14 cellular contexts compared by ENCODE assay signal in the genomic region with DNA sequence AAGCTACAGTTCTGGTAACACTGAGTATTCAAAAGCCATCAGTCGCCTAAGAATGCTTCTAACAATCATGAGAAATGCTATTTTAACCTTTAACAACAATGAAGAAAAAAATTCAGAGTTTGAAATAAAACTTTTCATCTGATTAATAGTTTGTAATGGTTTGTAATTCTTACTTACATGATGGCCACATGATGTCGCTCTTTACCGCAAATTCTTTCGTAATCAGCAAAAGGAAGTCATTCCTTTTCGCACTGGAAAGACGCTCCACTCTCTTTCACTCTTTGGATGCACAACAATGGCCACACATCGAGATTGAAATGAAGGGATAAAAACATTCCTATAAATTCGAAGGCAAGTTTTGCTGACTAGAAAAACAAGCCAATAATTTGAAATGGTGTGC. TPM values are rescaled to one million over a fixed set of nuclear protein-coding genes. Genes with fewer than 3 reads are reported as not detected.
A peak's percentile ranks its signal among the peaks of the same experiment; 100 is the strongest.
DNase-seq lines count a peak whose midpoint lies in the region; ATAC-seq, FAIRE-seq and TF ChIP-seq lines count a peak whose summit lies in the region.
"Had no signal": no experiment of that assay in that cellular context is flagged by ENCODE, and none has a peak within 500 bp of the region (broad histone marks: within the 10 kb centered on the region; RNA-seq: fewer than 3 reads in every experiment).

A gene with protein sequence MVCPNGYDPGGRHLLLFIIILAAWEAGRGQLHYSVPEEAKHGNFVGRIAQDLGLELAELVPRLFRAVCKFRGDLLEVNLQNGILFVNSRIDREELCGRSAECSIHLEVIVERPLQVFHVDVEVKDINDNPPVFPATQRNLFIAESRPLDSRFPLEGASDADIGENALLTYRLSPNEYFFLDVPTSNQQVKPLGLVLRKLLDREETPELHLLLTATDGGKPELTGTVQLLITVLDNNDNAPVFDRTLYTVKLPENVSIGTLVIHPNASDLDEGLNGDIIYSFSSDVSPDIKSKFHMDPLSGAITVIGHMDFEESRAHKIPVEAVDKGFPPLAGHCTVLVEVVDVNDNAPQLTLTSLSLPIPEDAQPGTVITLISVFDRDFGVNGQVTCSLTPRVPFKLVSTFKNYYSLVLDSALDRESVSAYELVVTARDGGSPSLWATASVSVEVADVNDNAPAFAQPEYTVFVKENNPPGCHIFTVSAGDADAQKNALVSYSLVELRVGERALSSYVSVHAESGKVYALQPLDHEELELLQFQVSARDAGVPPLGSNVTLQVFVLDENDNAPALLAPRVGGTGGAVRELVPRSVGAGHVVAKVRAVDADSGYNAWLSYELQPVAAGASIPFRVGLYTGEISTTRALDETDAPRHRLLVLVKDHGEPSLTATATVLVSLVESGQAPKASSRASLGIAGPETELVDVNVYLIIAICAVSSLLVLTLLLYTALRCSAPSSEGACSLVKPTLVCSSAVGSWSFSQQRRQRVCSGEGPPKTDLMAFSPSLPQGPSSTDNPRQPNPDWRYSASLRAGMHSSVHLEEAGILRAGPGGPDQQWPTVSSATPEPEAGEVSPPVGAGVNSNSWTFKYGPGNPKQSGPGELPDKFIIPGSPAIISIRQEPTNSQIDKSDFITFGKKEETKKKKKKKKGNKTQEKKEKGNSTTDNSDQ (plus strand): TSS at position 277 of the 400 bp plus-strand sequence. CDS start 115 bp downstream, at position 392.

- H3K27ac ChIP-seq in HepG2 (ENCODE audit: extremely low read length, insufficient read depth, low read length) (no peak within 1 kb of the TSS), right lobe of liver (no peak within 1 kb of the TSS), astrocyte (ENCODE audit: low read depth, low read length) (no peak within 1 kb of the TSS)
- H3K27ac ChIP-seq: BLaER1, KMS-11 had no signal

- ATAC-seq in HepG2 = peak; percentile 54
- ATAC-seq in right lobe of liver = no peak
- ATAC-seq in GM21717 (IDR thresholded peaks at IDR 0.05; ENCODE audit: unreplicated experiment) = no peak
- no peak for ATAC-seq in HG02981 (IDR thresholded peaks at IDR 0.05; ENCODE audit: unreplicated experiment)
- no peak for ATAC-seq in HG03521 (IDR thresholded peaks at IDR 0.05; ENCODE audit: unreplicated experiment)

- peak within 1 kb of the TSS; percentile 78 for H3K4me2 ChIP-seq in HepG2 (ENCODE audit: low read depth, low read length)
- no peak within 1 kb of the TSS for H3K4me2 ChIP-seq in astrocyte (ENCODE audit: low read length)
- H3K4me2 ChIP-seq: BLaER1, KMS-11 had no signal

- H3K9me3 ChIP-seq in HepG2 (ENCODE audit: low read length) (no peaks in the 10 kb centered on the region), right lobe of liver (no peaks in the 10 kb centered on the region), astrocyte (ENCODE audit: insufficient read depth, low read depth, low read length) (peaks cover 14% of the 10 kb centered on the region)

- H3K36me3 ChIP-seq in HepG2 (replicated peaks in 1 of 2; ENCODE audit: control insufficient read depth in 1 of 2, insufficient read depth in 2 of 2, low read length in 2 of 2) = no peaks in the 10 kb centered on the region
- H3K36me3 ChIP-seq in right lobe of liver = no peaks in the 10 kb centered on the region
- no peaks in the 10 kb centered on the region for H3K36me3 ChIP-seq in astrocyte (ENCODE audit: insufficient read depth, low read length)
- H3K36me3 ChIP-seq: BLaER1 had no signal

- no peak within 1 kb of the TSS for H3K27ac Mint-ChIP-seq in astrocyte (ENCODE audit: unreplicated experiment)

- BruUV-seq in HepG2 (replicated peaks; lab: Mats Ljungman, UMichigan) = no TSS peak

- in situ Hi-C loops in HepG2 (cut with HindIII; ENCODE audit: extremely low pct_ligation_motif_present, low pct_unique_long_range_greater_than_20kb) = no loop called here

- H4K20me1 ChIP-seq in HepG2 (ENCODE audit: insufficient read depth, low read length) (no peaks in the 10 kb centered on the region), astrocyte (ENCODE audit: insufficient read depth, low read length) (no peaks in the 10 kb centered on the region)
- H4K20me1 ChIP-seq: BLaER1 had no signal

- no peak for TF ChIP-seq RAD21 in HepG2 (CRISPR knock-in tag; IDR thresholded peaks at IDR 0.05)

- FAIRE-seq in HepG2 (lab: Jason Lieb, UNC) (peak; percentile 47), astrocyte (lab: Jason Lieb, UNC) (no peak)

- H3K4me1 ChIP-seq in HepG2 (ENCODE audit: insufficient read depth, low read length) (no peaks in the 10 kb centered on the region), right lobe of liver (no peaks in the 10 kb centered on the region), astrocyte (ENCODE audit: insufficient read depth, low read length) (no peaks in the 10 kb centered on the region)
- H3K4me1 ChIP-seq: BLaER1 had no signal

- H3K4me3 ChIP-seq in HepG2 (replicated peaks in 1 of 3; ENCODE audit: insufficient read depth in 1 of 3, low read depth in 2 of 3, low read length in 3 of 3) (peak within 1 kb of the TSS; percentile 62 to 68 (median 68)), right lobe of liver (no peak within 1 kb of the TSS), astrocyte (ENCODE audit: insufficient read depth, low read depth, low read length) (no peak within 1 kb of the TSS), iPS-11a (ENCODE audit: low read depth, low read length) (peak within 1 kb of the TSS; percentile 35)
- H3K4me3 ChIP-seq: BLaER1 had no signal

- peaks cover 10% of the 10 kb centered on the region for H3K36me3 Mint-ChIP-seq in astrocyte (ENCODE audit: low read depth, unreplicated experiment)

- TF ChIP-seq EP300 in HepG2 (IDR thresholded peaks at IDR 0.05; ENCODE audit: low read depth in 2 of 2, low read length in 2 of 2) = no peak
- TF ChIP-seq EP300 in HepG2 (CRISPR knock-in tag; IDR thresholded peaks at IDR 0.05; ENCODE audit: borderline replicate concordance) = no peak

- CTCF ChIA-PET in HepG2 (lab: Yijun Ruan, JAX; ENCODE audit: low intra/inter-chr PET ratio, low total read pairs) = no interaction called here

- WGBS in HepG2 (ENCODE audit: low lambda C conversion rate) = 19% methylated on average over 8 of the region's 8 CpGs
- 6% methylated on average over 8 of the region's 8 CpGs for WGBS in right lobe of liver (ENCODE audit: insufficient coverage, low coverage, low lambda C conversion rate, missing lambda C conversion rate)

- DNase-seq in HepG2 (ENCODE audit: low spot score) (peak; percentile 32), right lobe of liver (no peak), astrocyte (ENCODE audit: low read depth) (peak; percentile 5)
- DNase-seq in stimulated activated CD4-positive, alpha-beta T cell treated with anti-CD3 and anti-CD28 coated beads, Interleukin-1b, Interleukin-23, amount 100 ng/mL, for 48 hours = no peak
- DNase-seq: aorta, mesendoderm, NCI-H526 treated with DMSO at 0.1 percent for 48 hours, T-helper 1 cell had no signal

- H3K4me3 Mint-ChIP-seq in astrocyte (ENCODE audit: unreplicated experiment) = peak within 1 kb of the TSS; percentile 76

- no peaks in the 10 kb centered on the region for H3K27me3 Mint-ChIP-seq in astrocyte (ENCODE audit: low read depth, unreplicated experiment)

- H3K79me2 ChIP-seq in HepG2 (ENCODE audit: insufficient read depth, low read length) = no peaks in the 10 kb centered on the region
- H3K79me2 ChIP-seq in astrocyte (ENCODE audit: insufficient read depth, low read length) = no peaks in the 10 kb centered on the region

- H2AFZ ChIP-seq in HepG2 (ENCODE audit: low read length) = peak within 1 kb of the TSS; percentile 42
- no peak within 1 kb of the TSS for H2AFZ ChIP-seq in astrocyte (ENCODE audit: low read depth, low read length)

- intact Hi-C loops in HepG2 (cut with micrococcal nuclease; ENCODE audit: unreplicated experiment) (no loop called here), right lobe of liver (cut with DNase I) (no loop called here)

- H3K9ac ChIP-seq in HepG2 (ENCODE audit: insufficient read depth, low read depth, low read length) = peak within 1 kb of the TSS; percentile 36; the same call in 1 of the 2 replicates
- no peak within 1 kb of the TSS for H3K9ac ChIP-seq in astrocyte (ENCODE audit: low read length)
- H3K9ac ChIP-seq: BLaER1, KMS-11 had no signal

- TF ChIP-seq POLR2A in HepG2 (IDR thresholded peaks at IDR 0.05; ENCODE audit: insufficient read depth in 1 of 2, low read depth in 2 of 2, low read length in 2 of 2) (no peak), right lobe of liver (IDR thresholded peaks at IDR 0.05) (no peak)

- peaks cover 5% of the 10 kb centered on the region for H3K9me3 Mint-ChIP-seq in astrocyte (ENCODE audit: unreplicated experiment)

- no peaks in the 10 kb centered on the region for H3K4me1 Mint-ChIP-seq in astrocyte (ENCODE audit: low read depth, unreplicated experiment)

- TF ChIP-seq CTCF in HepG2 (CRISPR knock-in tag; IDR thresholded peaks at IDR 0.05) (peak; percentile 54), right lobe of liver (IDR thresholded peaks at IDR 0.05) (peak in 1 of 4 donors; percentile 20), astrocyte (IDR thresholded peaks at IDR 0.05; ENCODE audit: insufficient read depth, low read depth, low read length) (no peak)

- H3K27me3 ChIP-seq in HepG2 (ENCODE audit: control insufficient read depth in 1 of 2, insufficient read depth in 2 of 2, low read length in 2 of 2) = no peaks in the 10 kb centered on the region
- H3K27me3 ChIP-seq in right lobe of liver = peaks cover 0 to 3% of the 10 kb centered on the region in 2 donors
- H3K27me3 ChIP-seq in astrocyte (ENCODE audit: insufficient read depth, low read length) = no peaks in the 10 kb centered on the region
- H3K27me3 ChIP-seq: BLaER1 had no signal

- POLR2A ChIA-PET in HepG2 (lab: Yijun Ruan, JAX) = no interaction called here

RNA-seq across cellular contexts. Expression of the gene that starts here (rescaled TPM):
- total RNA-seq in HepG2 (2016; rRNA removed; fragmentation: Illumina TruSeq; extraction: Trizol) = 0.28 and 0.53 TPM in 2 replicates
- total RNA-seq in HepG2 (2016; cell fraction: cytosol; rRNA removed; fragmentation: Illumina TruSeq; extraction: Trizol; ENCODE audit: low read depth) = not detected in 2 replicates
- 0.19 and 0.69 TPM in 2 replicates for total RNA-seq in HepG2 (2016; cell fraction: insoluble cytoplasmic fraction; rRNA removed; fragmentation: Illumina TruSeq; extraction: Trizol)
- total RNA-seq in HepG2 (2016; cell fraction: membrane; rRNA removed; fragmentation: Illumina TruSeq; extraction: Trizol) = 0.09 and 0.10 TPM in 2 replicates
- total RNA-seq in HepG2 (2016; cell fraction: nucleus; rRNA removed; fragmentation: Illumina TruSeq; extraction: Trizol) = 0.41 and 0.93 TPM in 2 replicates
- polyA plus RNA-seq in HepG2 (2011; rRNA removed) = 0.49 and 0.54 TPM in 2 replicates
- 0.47 and 0.53 TPM in 2 replicates for polyA plus RNA-seq in HepG2 (2011; cell fraction: cytosol; rRNA removed)
- polyA plus RNA-seq in HepG2 (2011; cell fraction: nucleus; rRNA removed) = 0.39 and 0.47 TPM in 2 replicates
- 0.23 and 0.32 TPM in 2 replicates for polyA plus RNA-seq in HepG2 (2012)
- polyA plus RNA-seq in HepG2 (2016; cell fraction: cytosol; fragmentation: Illumina TruSeq; extraction: Trizol; ENCODE audit: low read depth) = 0.07 TPM in 1 of 2 replicates, not detected in the other
- 0.10 and 0.29 TPM in 2 replicates for polyA plus RNA-seq in HepG2 (2016; cell fraction: insoluble cytoplasmic fraction; fragmentation: Illumina TruSeq; extraction: Trizol; ENCODE audit: low read depth)
- polyA plus RNA-seq in HepG2 (2016; cell fraction: membrane; fragmentation: Illumina TruSeq; extraction: Trizol; ENCODE audit: low read depth) = not detected in 2 replicates
- polyA plus RNA-seq in HepG2 (2016; cell fraction: nucleus; fragmentation: Illumina TruSeq; extraction: Trizol; ENCODE audit: insufficient read depth, low read depth) = 0.56 and 0.74 TPM in 2 replicates
- polyA minus RNA-seq in HepG2 (2011; rRNA and poly(A)+ RNA removed; ENCODE audit: low replicate concordance) = 1.2 TPM in 1 of 2 replicates, not detected in the other
- polyA minus RNA-seq in HepG2 (2011; cell fraction: cytosol; rRNA and poly(A)+ RNA removed) = 0.35 and 0.59 TPM in 2 replicates
- polyA minus RNA-seq in HepG2 (2011; cell fraction: nucleus; rRNA and poly(A)+ RNA removed) = 0.62 and 0.64 TPM in 2 replicates
- total RNA-seq in right lobe of liver = under 1 TPM in 2 of 6 experiments, not detected in 4; 0.07 to 0.12 TPM
- total RNA-seq in astrocyte = 2.6 TPM in 2 replicates

Comparison
In these comparisons a context has a peak if more than half of its experiments do, and no peak if none do; other contexts are left out.
1. DNase-seq: peak in HepG2 (single experiment) and astrocyte (single experiment); none in right lobe of liver (0 of 3) and stimulated activated CD4-positive, alpha-beta T cell treated with anti-CD3 and anti-CD28 coated beads, Interleukin-1b, Interleukin-23, amount 100 ng/mL, for 48 hours (single experiment).
2. H3K4me3 ChIP-seq: peak in HepG2 (3 of 3) and iPS-11a (single experiment); none in right lobe of liver (0 of 3) and astrocyte (single experiment).